In the genomic region with DNA sequence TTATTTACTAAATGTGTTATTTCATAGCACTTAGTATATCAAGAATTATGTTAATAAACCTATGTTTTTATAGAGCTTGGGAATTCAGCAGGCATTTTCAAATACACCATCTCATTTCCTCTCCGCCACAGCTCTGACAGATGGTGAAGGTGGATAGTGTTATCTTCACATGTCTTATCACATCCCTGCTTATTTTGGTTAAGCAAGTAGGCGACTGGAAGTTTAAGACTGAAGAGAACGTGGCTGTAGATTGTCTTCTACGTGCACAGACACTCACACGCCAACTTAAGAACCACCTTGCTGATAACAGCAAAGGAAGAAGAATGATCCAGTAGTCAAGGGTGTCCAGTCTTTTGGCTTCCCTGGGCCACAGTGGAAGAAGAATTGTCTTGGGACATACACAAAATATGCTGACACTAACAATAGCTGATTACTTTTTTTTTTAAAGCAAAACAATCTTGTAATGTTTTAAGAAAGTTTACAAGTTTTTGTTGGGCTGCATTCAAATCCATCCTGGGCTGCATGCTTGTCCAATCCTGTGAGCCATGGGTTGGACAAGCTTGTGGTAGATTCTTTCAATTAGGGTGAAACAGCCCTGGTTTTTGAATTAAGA, we compare ENCODE assay signal across 23 cellular contexts. TPM values are rescaled to one million over a fixed set of nuclear protein-coding genes. Genes with fewer than 3 reads are reported as not detected.
"Had no signal": no experiment of that assay in that cellular context is flagged by ENCODE, and none has a peak within 500 bp of the region (broad histone marks: within the 10 kb centered on the region; RNA-seq: fewer than 3 reads in every experiment).

No MANE protein-coding gene starts in this region.

- DNase-seq: activated CD4-positive, alpha-beta T cell treated with anti-CD3 and anti-CD28 coated beads for 1 hour; activated CD4-positive, alpha-beta T cell treated with anti-CD3 and anti-CD28 coated beads, Interleukin-2, amount 50 U/mL, for 1 hour; activated CD8-positive, alpha-beta T cell treated with anti-CD3 and anti-CD28 coated beads for 36 hours; activated naive CD8-positive, alpha-beta T cell treated with anti-CD3 and anti-CD28 coated beads, Interleukin-2, amount 50 U/mL, for 24 hours; activated T-cell treated with anti-CD3 and anti-CD28 coated beads, Interleukin-2, amount 50 U/mL, for 48 hours; amygdala; caudate nucleus; cortex of kidney; effector memory CD8-positive, alpha-beta T cell; hippocampal formation; immature natural killer cell; mucosa of descending colon; right cardiac atrium; spleen; stimulated activated naive CD4-positive, alpha-beta T cell treated with Interleukin-2 at 50 U/mL for 16 hours; testis; transverse colon had no signal

- FAIRE-seq: TTC549, urothelium cell line had no signal

- H3K4me3 ChIP-seq: gastroesophageal sphincter, mucosa of descending colon, spleen, testis, transverse colon had no signal

- ATAC-seq: activated CD8-positive, alpha-beta T cell treated with anti-CD3 and anti-CD28 coated beads for 36 hours; activated naive CD8-positive, alpha-beta T cell treated with anti-CD3 and anti-CD28 coated beads, Interleukin-2, amount 50 U/mL, for 24 hours; effector memory CD8-positive, alpha-beta T cell; gastroesophageal sphincter; mucosa of descending colon; natural killer cell treated with Interleukin-12 subunit alpha and Interleukin-12 subunit beta and Interleukin-15 and Interleukin-18, amount 100 ng/mL, for 72 hours; WTC11 had no signal

RNA-seq across cellular contexts. Expression of a gene that starts 43.3 kb away (rescaled TPM):
- polyA plus RNA-seq: fibroblast of lung, immature natural killer cell, spleen had no signal
